Comparison of ENCODE assay signal across 34 cellular contexts in genomic region chr13:83681547-83681946, GRCh38.
"Had no signal": no experiment of that assay in that cellular context is flagged by ENCODE, and none has a peak within 500 bp of the region (broad histone marks: within the 10 kb centered on the region; RNA-seq: fewer than 3 reads in every experiment).

No MANE protein-coding gene starts in this region.

- H3K4me3 Mint-ChIP-seq: activated CD4-positive, alpha-beta memory T cell treated with anti-CD3 and anti-CD28 coated beads, Interleukin-2, amount 10 ng/mL, durations not matched to agents 7 days and 5 days; activated CD4-positive, alpha-beta T cell treated with anti-CD3 and anti-CD28 coated beads for 36 hours; activated CD4-positive, alpha-beta T cell treated with anti-CD3 and anti-CD28 coated beads, Interleukin-2, amount 10 ng/mL, durations not matched to agents 7 days and 5 days; activated CD8-positive, alpha-beta memory T cell treated with anti-CD3 and anti-CD28 coated beads, Interleukin-2, amount 10 ng/mL, durations not matched to agents 7 days and 5 days; activated CD8-positive, alpha-beta T cell treated with anti-CD3 and anti-CD28 coated beads, Interleukin-2, amount 10 ng/mL, durations not matched to agents 7 days and 5 days; activated naive CD4-positive, alpha-beta T cell treated with anti-CD3 and anti-CD28 coated beads, Interleukin-2, amount 10 ng/mL, durations not matched to agents 7 days and 5 days; activated naive CD4-positive, alpha-beta T cell treated with anti-CD3 and anti-CD28 coated beads, Interleukin-2, amount 50 U/mL, for 24 hours; activated naive CD8-positive, alpha-beta T cell; activated naive CD8-positive, alpha-beta T cell treated with anti-CD3 and anti-CD28 coated beads, Interleukin-2, amount 10 ng/mL, durations not matched to agents 7 days and 5 days; activated naive CD8-positive, alpha-beta T cell treated with anti-CD3 and anti-CD28 coated beads, Interleukin-2, amount 50 U/mL, for 24 hours; activated T-cell treated with anti-CD3 and anti-CD28 coated beads, Interleukin-2, amount 50 U/mL, for 24 hours; brain; central memory CD8-positive, alpha-beta T cell; T-helper 1 cell treated with Interleukin-12 subunit alpha and Interleukin-12 subunit beta and Interleukin-4 antibody, amounts not matched to agents 30 μg/mL and 1 μg/mL, for 36 hours; T-helper 2 cell treated with Interferon-gamma antibody and Interleukin-4, amounts not matched to agents 5 μg/mL and 100 μg/mL, for 36 hours had no signal

- H3K27me3 ChIP-seq: ascending aorta, cardiac muscle cell had no signal

- H3K36me3 Mint-ChIP-seq: activated CD8-positive, alpha-beta memory T cell treated with anti-CD3 and anti-CD28 coated beads, Interleukin-2, amount 10 ng/mL, durations not matched to agents 7 days and 5 days; activated naive CD4-positive, alpha-beta T cell treated with anti-CD3 and anti-CD28 coated beads, Interleukin-2, amount 10 ng/mL, durations not matched to agents 7 days and 5 days; activated naive CD4-positive, alpha-beta T cell treated with anti-CD3 and anti-CD28 coated beads, Interleukin-2, amount 50 U/mL, for 24 hours; activated naive CD8-positive, alpha-beta T cell; activated naive CD8-positive, alpha-beta T cell treated with anti-CD3 and anti-CD28 coated beads, Interleukin-2, amount 10 ng/mL, durations not matched to agents 7 days and 5 days; brain had no signal

- ATAC-seq: activated CD4-positive, alpha-beta T cell treated with anti-CD3 and anti-CD28 coated beads for 36 hours; activated CD4-positive, CD25-positive, alpha-beta regulatory T cell treated with anti-CD3 and anti-CD28 coated beads, Interleukin-2, amount 50 U/mL, for 24 hours; activated CD8-positive, alpha-beta memory T cell treated with anti-CD3 and anti-CD28 coated beads, Interleukin-2, amount 10 ng/mL, durations not matched to agents 7 days and 5 days; activated CD8-positive, alpha-beta T cell treated with anti-CD3 and anti-CD28 coated beads, Interleukin-2, amount 10 ng/mL, durations not matched to agents 7 days and 5 days; activated naive CD8-positive, alpha-beta T cell treated with anti-CD3 and anti-CD28 coated beads, Interleukin-2, amount 50 U/mL, for 24 hours had no signal

- H3K4me1 ChIP-seq: ascending aorta had no signal

- H3K4me3 ChIP-seq: ascending aorta, cardiac muscle cell had no signal

- H3K36me3 ChIP-seq: ascending aorta, cardiac muscle cell had no signal

- DNase-seq: activated CD4-positive, alpha-beta memory T cell treated with anti-CD3 and anti-CD28 coated beads, Interleukin-2, amount 10 ng/mL, durations not matched to agents 7 days and 5 days; activated CD4-positive, alpha-beta T cell treated with anti-CD3 and anti-CD28 coated beads for 1 hour; activated CD4-positive, alpha-beta T cell treated with anti-CD3 and anti-CD28 coated beads for 36 hours; activated CD4-positive, alpha-beta T cell treated with anti-CD3 and anti-CD28 coated beads for 48 hours; activated CD4-positive, alpha-beta T cell treated with anti-CD3 and anti-CD28 coated beads, Interleukin-2, amount 10 ng/mL, durations not matched to agents 7 days and 5 days; activated CD4-positive, alpha-beta T cell treated with anti-CD3 and anti-CD28 coated beads, Interleukin-2, amount 50 U/mL, for 48 hours; activated CD4-positive, CD25-positive, alpha-beta regulatory T cell; activated CD8-positive, alpha-beta memory T cell treated with anti-CD3 and anti-CD28 coated beads for 24 hours; activated CD8-positive, alpha-beta memory T cell treated with anti-CD3 and anti-CD28 coated beads, Interleukin-2, amount 10 ng/mL, durations not matched to agents 7 days and 5 days; activated CD8-positive, alpha-beta memory T cell treated with anti-CD3 and anti-CD28 coated beads, Interleukin-2, amount 50 U/mL, for 48 hours; activated CD8-positive, alpha-beta T cell treated with anti-CD3 and anti-CD28 coated beads, Interleukin-2, amount 10 ng/mL, durations not matched to agents 7 days and 5 days; activated effector memory CD4-positive, alpha-beta T cell treated with Interleukin-2 at 50 U/mL for 16 hours; activated gamma-delta T cell; activated naive CD4-positive, alpha-beta T cell treated with anti-CD3 and anti-CD28 coated beads, Interleukin-2, amount 10 ng/mL, durations not matched to agents 7 days and 5 days; activated naive CD4-positive, alpha-beta T cell treated with Interleukin-2 at 50 U/mL for 16 hours; activated naive CD8-positive, alpha-beta T cell treated with anti-CD3 and anti-CD28 coated beads, Interleukin-2, amount 10 ng/mL, durations not matched to agents 7 days and 5 days; activated naive CD8-positive, alpha-beta T cell treated with anti-CD3 and anti-CD28 coated beads, Interleukin-2, amount 50 U/mL, for 24 hours; activated T-cell treated with anti-CD3 and anti-CD28 coated beads, Interleukin-2, amount 50 U/mL, for 24 hours; activated T-cell treated with anti-CD3 and anti-CD28 coated beads, Interleukin-2, amount 50 U/mL, for 48 hours; anterior cingulate cortex; cerebellar nuclear complex; T-helper 2 cell; T-helper 9 cell had no signal

- H3K27ac ChIP-seq: ascending aorta, cardiac muscle cell, VCaP had no signal

- H3K27me3 Mint-ChIP-seq: activated CD4-positive, alpha-beta memory T cell treated with anti-CD3 and anti-CD28 coated beads, Interleukin-2, amount 10 ng/mL, durations not matched to agents 7 days and 5 days; activated CD4-positive, alpha-beta T cell treated with anti-CD3 and anti-CD28 coated beads for 36 hours; activated CD4-positive, alpha-beta T cell treated with anti-CD3 and anti-CD28 coated beads, Interleukin-2, amount 10 ng/mL, durations not matched to agents 7 days and 5 days; activated CD8-positive, alpha-beta memory T cell treated with anti-CD3 and anti-CD28 coated beads, Interleukin-2, amount 10 ng/mL, durations not matched to agents 7 days and 5 days; activated naive CD4-positive, alpha-beta T cell treated with anti-CD3 and anti-CD28 coated beads, Interleukin-2, amount 10 ng/mL, durations not matched to agents 7 days and 5 days; activated naive CD4-positive, alpha-beta T cell treated with anti-CD3 and anti-CD28 coated beads, Interleukin-2, amount 50 U/mL, for 24 hours; activated naive CD8-positive, alpha-beta T cell; activated naive CD8-positive, alpha-beta T cell treated with anti-CD3 and anti-CD28 coated beads, Interleukin-2, amount 10 ng/mL, durations not matched to agents 7 days and 5 days; activated naive CD8-positive, alpha-beta T cell treated with anti-CD3 and anti-CD28 coated beads, Interleukin-2, amount 50 U/mL, for 24 hours; activated T-cell treated with anti-CD3 and anti-CD28 coated beads, Interleukin-2, amount 50 U/mL, for 24 hours; brain; central memory CD8-positive, alpha-beta T cell had no signal

- H3K27ac Mint-ChIP-seq: activated CD4-positive, alpha-beta memory T cell treated with anti-CD3 and anti-CD28 coated beads, Interleukin-2, amount 10 ng/mL, durations not matched to agents 7 days and 5 days; activated CD4-positive, alpha-beta T cell treated with anti-CD3 and anti-CD28 coated beads for 36 hours; activated CD4-positive, alpha-beta T cell treated with anti-CD3 and anti-CD28 coated beads, Interleukin-2, amount 10 ng/mL, durations not matched to agents 7 days and 5 days; activated CD8-positive, alpha-beta memory T cell treated with anti-CD3 and anti-CD28 coated beads, Interleukin-2, amount 10 ng/mL, durations not matched to agents 7 days and 5 days; activated CD8-positive, alpha-beta T cell treated with anti-CD3 and anti-CD28 coated beads, Interleukin-2, amount 10 ng/mL, durations not matched to agents 7 days and 5 days; activated naive CD4-positive, alpha-beta T cell treated with anti-CD3 and anti-CD28 coated beads, Interleukin-2, amount 10 ng/mL, durations not matched to agents 7 days and 5 days; activated naive CD4-positive, alpha-beta T cell treated with anti-CD3 and anti-CD28 coated beads, Interleukin-2, amount 50 U/mL, for 24 hours; activated naive CD8-positive, alpha-beta T cell; activated naive CD8-positive, alpha-beta T cell treated with anti-CD3 and anti-CD28 coated beads, Interleukin-2, amount 10 ng/mL, durations not matched to agents 7 days and 5 days; activated naive CD8-positive, alpha-beta T cell treated with anti-CD3 and anti-CD28 coated beads, Interleukin-2, amount 50 U/mL, for 24 hours; activated T-cell treated with anti-CD3 and anti-CD28 coated beads, Interleukin-2, amount 50 U/mL, for 24 hours; activated T-helper 2 cell treated with anti-CD3 and anti-CD28 coated beads, Interferon-gamma antibody, Interleukin-2, Interleukin-4, amounts not matched to agents 10 μg/mL and 5 μg/mL and 100 μg/mL, durations not matched to agents 14 hours and 24 hours and 36 hours; brain; T-helper 1 cell treated with Interleukin-12 subunit alpha and Interleukin-12 subunit beta and Interleukin-4 antibody, amounts not matched to agents 30 μg/mL and 1 μg/mL, for 36 hours; T-helper 2 cell treated with Interferon-gamma antibody and Interleukin-4, amounts not matched to agents 5 μg/mL and 100 μg/mL, for 36 hours had no signal

- H3K4me1 Mint-ChIP-seq: activated CD4-positive, alpha-beta memory T cell treated with anti-CD3 and anti-CD28 coated beads, Interleukin-2, amount 10 ng/mL, durations not matched to agents 7 days and 5 days; activated CD4-positive, alpha-beta T cell treated with anti-CD3 and anti-CD28 coated beads for 36 hours; activated CD4-positive, alpha-beta T cell treated with anti-CD3 and anti-CD28 coated beads, Interleukin-2, amount 10 ng/mL, durations not matched to agents 7 days and 5 days; activated CD8-positive, alpha-beta memory T cell treated with anti-CD3 and anti-CD28 coated beads, Interleukin-2, amount 10 ng/mL, durations not matched to agents 7 days and 5 days; activated naive CD4-positive, alpha-beta T cell treated with anti-CD3 and anti-CD28 coated beads, Interleukin-2, amount 10 ng/mL, durations not matched to agents 7 days and 5 days; activated naive CD4-positive, alpha-beta T cell treated with anti-CD3 and anti-CD28 coated beads, Interleukin-2, amount 50 U/mL, for 24 hours; activated naive CD8-positive, alpha-beta T cell treated with anti-CD3 and anti-CD28 coated beads, Interleukin-2, amount 10 ng/mL, durations not matched to agents 7 days and 5 days; activated naive CD8-positive, alpha-beta T cell treated with anti-CD3 and anti-CD28 coated beads, Interleukin-2, amount 50 U/mL, for 24 hours; brain; central memory CD8-positive, alpha-beta T cell had no signal

- H3K9me3 Mint-ChIP-seq: activated CD4-positive, alpha-beta T cell treated with anti-CD3 and anti-CD28 coated beads, Interleukin-2, amount 10 ng/mL, durations not matched to agents 7 days and 5 days; activated naive CD4-positive, alpha-beta T cell treated with anti-CD3 and anti-CD28 coated beads, Interleukin-2, amount 10 ng/mL, durations not matched to agents 7 days and 5 days; activated naive CD8-positive, alpha-beta T cell treated with anti-CD3 and anti-CD28 coated beads, Interleukin-2, amount 10 ng/mL, durations not matched to agents 7 days and 5 days; brain; central memory CD8-positive, alpha-beta T cell; T-helper 1 cell treated with Interleukin-12 subunit alpha and Interleukin-12 subunit beta and Interleukin-4 antibody, amounts not matched to agents 30 μg/mL and 1 μg/mL, for 36 hours had no signal

- H3K9me3 ChIP-seq: ascending aorta had no signal
